ENCODE assay signal across 1 cellular context in genomic region chr10:88989824-88990527, GRCh38.
TF ChIP-seq lines count a peak whose summit lies in the region.

No MANE protein-coding gene starts in this region.

TF ChIP-seq in WTC11, 78 proteins besides CTCF, POLR2A, EP300 and RAD21 (continued from another document):
- TF ChIP-seq ESRRA (CRISPR knock-in tag; IDR thresholded peaks at IDR 0.05; ENCODE audit: borderline replicate concordance) (no peak), ARID4B (CRISPR knock-in tag; IDR thresholded peaks at IDR 0.05; ENCODE audit: borderline replicate concordance) (no peak), FOXK1 (CRISPR knock-in tag; IDR thresholded peaks at IDR 0.05) (no peak)
- TF ChIP-seq, protein P1, sequence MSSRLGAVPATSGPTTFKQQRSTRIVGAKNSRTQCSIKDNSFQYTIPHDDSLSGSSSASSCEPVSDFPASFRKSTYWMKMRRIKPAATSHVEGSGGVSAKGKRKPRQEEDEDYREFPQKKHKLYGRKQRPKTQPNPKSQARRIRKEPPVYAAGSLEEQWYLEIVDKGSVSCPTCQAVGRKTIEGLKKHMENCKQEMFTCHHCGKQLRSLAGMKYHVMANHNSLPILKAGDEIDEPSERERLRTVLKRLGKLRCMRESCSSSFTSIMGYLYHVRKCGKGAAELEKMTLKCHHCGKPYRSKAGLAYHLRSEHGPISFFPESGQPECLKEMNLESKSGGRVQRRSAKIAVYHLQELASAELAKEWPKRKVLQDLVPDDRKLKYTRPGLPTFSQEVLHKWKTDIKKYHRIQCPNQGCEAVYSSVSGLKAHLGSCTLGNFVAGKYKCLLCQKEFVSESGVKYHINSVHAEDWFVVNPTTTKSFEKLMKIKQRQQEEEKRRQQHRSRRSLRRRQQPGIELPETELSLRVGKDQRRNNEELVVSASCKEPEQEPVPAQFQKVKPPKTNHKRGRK (CRISPR knock-in tag; IDR thresholded peaks at IDR 0.05; ENCODE audit: borderline replicate concordance), result no peak
